Comparison of ENCODE assay signal across 8 cellular contexts in genomic region chr17:77437017-77437416, GRCh38.
DNase-seq lines count a peak whose midpoint lies in the region; ATAC-seq and TF ChIP-seq lines count a peak whose summit lies in the region.

No MANE protein-coding gene starts in this region.

- DNase-seq in NCI-H2196 (lab: John Stamatoyannopoulos, UW; ENCODE audit: unreplicated experiment) = peak; percentile 52
- no peak for DNase-seq in NCI-H2196 treated with DMSO at 0.1 percent for 48 hours (lab: John Stamatoyannopoulos, UW; ENCODE audit: unreplicated experiment)
- DNase-seq in PC-3 = peak; percentile 35
- DNase-seq in esophagus squamous epithelium (lab: John Stamatoyannopoulos, UW) = no peak
- no peak for DNase-seq in NCI-H526 (lab: John Stamatoyannopoulos, UW)

- no peak overlapping the region for H3K4me2 ChIP-seq in PC-3 (ENCODE audit: low read length)
- peak overlapping the region; percentile 26 for H3K4me2 ChIP-seq in skeletal muscle satellite cell (ENCODE audit: low read length)

- no TSS peak for BruUV-seq in PC-3 (replicated peaks; lab: Mats Ljungman, UMichigan)

- H3K79me2 ChIP-seq in PC-3 (ENCODE audit: low read length) = peaks cover 88% of the 10 kb centered on the region

- no peak overlapping the region for H3K4me3 ChIP-seq in PC-3 (ENCODE audit: low read length)
- no peak overlapping the region for H3K4me3 ChIP-seq in esophagus squamous epithelium
- H3K4me3 ChIP-seq in skeletal muscle satellite cell (ENCODE audit: low read length) = no peak overlapping the region

- CTCF ChIA-PET in PC-3 (lab: Charles Lee) = no interaction called here

- WGBS in esophagus squamous epithelium, 2 donors = 35 to 39% methylated on average over 6 to 7 of the region's 10 CpGs

- no peaks in the 10 kb centered on the region for H3F3A ChIP-seq in PC-3 (ENCODE audit: low read length, unreplicated experiment)

- H3K9ac ChIP-seq in PC-3 (ENCODE audit: low read length) (no peak overlapping the region), skeletal muscle satellite cell (ENCODE audit: low read depth, low read length) (no peak overlapping the region)

- TF ChIP-seq CTCF in PC-3 (conservative IDR thresholded peaks at IDR 0.05; ENCODE audit: low read depth, low read length) = no peak
- TF ChIP-seq CTCF in esophagus squamous epithelium (IDR thresholded peaks at IDR 0.05) = no peak

- no peak overlapping the region for H3K27ac ChIP-seq in PC-3 (ENCODE audit: low read length)
- peak overlapping the region; percentile 28 to 88 (median 71) for H3K27ac ChIP-seq in esophagus squamous epithelium

- ATAC-seq in PC-3 (peak; percentile 21), HG03159 (IDR thresholded peaks at IDR 0.05; ENCODE audit: unreplicated experiment) (no peak), GM18520 (IDR thresholded peaks at IDR 0.05; ENCODE audit: unreplicated experiment) (no peak)

- POLR2A ChIA-PET in PC-3 (lab: Charles Lee; ENCODE audit: unreplicated experiment) = no interaction called here

- H3K36me3 ChIP-seq in PC-3 (ENCODE audit: low read depth, low read length) (peaks cover 11% of the 10 kb centered on the region; the same call in 1 of the 2 replicates), esophagus squamous epithelium (peaks cover 0 to 14% (median 0%) of the 10 kb centered on the region in 3 donors), skeletal muscle satellite cell (ENCODE audit: insufficient read depth, low read length) (peaks cover 22% of the 10 kb centered on the region)

- no peak overlapping the region for H2AFZ ChIP-seq in PC-3 (ENCODE audit: low read length)

- intact Hi-C loops in PC-3 (cut with micrococcal nuclease) (no loop called here), esophagus squamous epithelium (cut with DNase I) (no loop called here)

- H3K9me3 ChIP-seq in PC-3 (ENCODE audit: low read length) = no peaks in the 10 kb centered on the region
- no peaks in the 10 kb centered on the region for H3K9me3 ChIP-seq in esophagus squamous epithelium
- no peaks in the 10 kb centered on the region for H3K9me3 ChIP-seq in skeletal muscle satellite cell (replicated peaks; ENCODE audit: low read length)

- no peaks in the 10 kb centered on the region for H3K9me2 ChIP-seq in PC-3 (replicated peaks; ENCODE audit: low read length)

- TF ChIP-seq POLR2A in esophagus squamous epithelium (IDR thresholded peaks at IDR 0.05) = no peak

- H3K4me1 ChIP-seq in PC-3 (ENCODE audit: insufficient read depth, low read length) (no peaks in the 10 kb centered on the region), esophagus squamous epithelium (peaks cover 77 to 98% (median 84%) of the 10 kb centered on the region in 3 donors), skeletal muscle satellite cell (ENCODE audit: control insufficient read depth, insufficient read depth, low read length) (peaks cover 77% of the 10 kb centered on the region)

- peaks cover 36% of the 10 kb centered on the region for H4K20me1 ChIP-seq in PC-3 (ENCODE audit: low read length)

- H3K27me3 ChIP-seq in PC-3 (ENCODE audit: low read length) (no peaks in the 10 kb centered on the region), esophagus squamous epithelium (no peaks in the 10 kb centered on the region), skeletal muscle satellite cell (ENCODE audit: control insufficient read depth, insufficient read depth, low read length) (no peaks in the 10 kb centered on the region)

Comparison
In these comparisons a context has a peak if more than half of its experiments do, and no peak if none do; other contexts are left out.
1. DNase-seq: peak in NCI-H2196 (single experiment) and PC-3 (single experiment); none in NCI-H2196 treated with DMSO at 0.1 percent for 48 hours (single experiment), esophagus squamous epithelium (single experiment) and NCI-H526 (0 of 2).